In genomic region chr13:26760835-26761582, GRCh38 we compare ENCODE assay signal across 13 cellular contexts. TPM values are rescaled to one million over a fixed set of nuclear protein-coding genes. Genes with fewer than 3 reads are reported as not detected.
DNase-seq lines count a peak whose midpoint lies in the region; ATAC-seq, FAIRE-seq and TF ChIP-seq lines count a peak whose summit lies in the region.
"Had no signal": no experiment of that assay in that cellular context is flagged by ENCODE, and none has a peak within 500 bp of the region (broad histone marks: within the 10 kb centered on the region; RNA-seq: fewer than 3 reads in every experiment).

No MANE protein-coding gene starts in this region.

- 9% methylated on average over 41 of the region's 41 CpGs for WGBS in HUES64
- 21% methylated on average over 6 of the region's 41 CpGs for WGBS in HepG2 (ENCODE audit: low lambda C conversion rate)

- no TSS peak for BruUV-seq in HepG2 (replicated peaks; lab: Mats Ljungman, UMichigan)

- no peak for TF ChIP-seq CTCF in chondrocyte (IDR thresholded peaks at IDR 0.05)
- no peak for TF ChIP-seq CTCF in natural killer cell (IDR thresholded peaks at IDR 0.05)
- TF ChIP-seq CTCF in HepG2 (CRISPR knock-in tag; IDR thresholded peaks at IDR 0.05) = no peak

- H4K20me1 ChIP-seq in HepG2 (ENCODE audit: insufficient read depth, low read length) = no peaks in the 10 kb centered on the region

- in situ Hi-C loops in HepG2 (cut with HindIII; ENCODE audit: extremely low pct_ligation_motif_present, low pct_unique_long_range_greater_than_20kb) = no loop called here

- no peak for TF ChIP-seq RAD21 in HepG2 (CRISPR knock-in tag; IDR thresholded peaks at IDR 0.05)

- H3K4me1 Mint-ChIP-seq in chondrocyte (ENCODE audit: low read depth) (peaks cover 17% of the 10 kb centered on the region), natural killer cell (peaks cover 5% of the 10 kb centered on the region in 2 donors)

- no peak for FAIRE-seq in HepG2 (lab: Jason Lieb, UNC)

- H3K27me3 ChIP-seq in HUES64 (ENCODE audit: insufficient read depth, low read length) (peaks cover 83% of the 10 kb centered on the region), HepG2 (ENCODE audit: control insufficient read depth in 1 of 2, insufficient read depth in 2 of 2, low read length in 2 of 2) (peaks cover 2 to 58% of the 10 kb centered on the region in 2 experiments; a peak in 3 of 5 replicates)

- peak overlapping the region; percentile 33 for H3K4me3 Mint-ChIP-seq in chondrocyte (ENCODE audit: unreplicated experiment)
- H3K4me3 Mint-ChIP-seq in natural killer cell = peak overlapping the region; percentile 75

- ATAC-seq in natural killer cell (peak in 1 of 3 donors; percentile 32), HG03108 (IDR thresholded peaks at IDR 0.05; ENCODE audit: unreplicated experiment) (no peak), HepG2 (no peak)

- no peak for TF ChIP-seq EP300 in HepG2 (IDR thresholded peaks at IDR 0.05; ENCODE audit: low read depth in 2 of 2, low read length in 2 of 2)
- TF ChIP-seq EP300 in HepG2 (CRISPR knock-in tag; IDR thresholded peaks at IDR 0.05; ENCODE audit: borderline replicate concordance) = no peak

- no peak for TF ChIP-seq POLR2A in HepG2 (IDR thresholded peaks at IDR 0.05; ENCODE audit: insufficient read depth in 1 of 2, low read depth in 2 of 2, low read length in 2 of 2)

- no peaks in the 10 kb centered on the region for H3K36me3 ChIP-seq in HUES64 (ENCODE audit: insufficient read depth, low read length)
- no peaks in the 10 kb centered on the region for H3K36me3 ChIP-seq in HepG2 (replicated peaks in 1 of 2; ENCODE audit: control insufficient read depth in 1 of 2, insufficient read depth in 2 of 2, low read length in 2 of 2)
- H3K36me3 ChIP-seq: lower lobe of right lung had no signal

- no peaks in the 10 kb centered on the region for H3K9me3 Mint-ChIP-seq in chondrocyte (ENCODE audit: low read depth)
- no peaks in the 10 kb centered on the region for H3K9me3 Mint-ChIP-seq in natural killer cell

- H3K4me3 ChIP-seq in HUES64 (ENCODE audit: low read length) = peak overlapping the region; percentile 50
- no peak overlapping the region for H3K4me3 ChIP-seq in HepG2 (replicated peaks in 1 of 3; ENCODE audit: insufficient read depth in 1 of 3, low read depth in 2 of 3, low read length in 3 of 3)

- no peak overlapping the region for H2AFZ ChIP-seq in HepG2 (ENCODE audit: low read length)

- peaks cover 4% of the 10 kb centered on the region; the same call in 1 of the 2 replicates for H3K4me1 ChIP-seq in HUES64 (ENCODE audit: insufficient read depth, low read length)
- no peaks in the 10 kb centered on the region for H3K4me1 ChIP-seq in HepG2 (ENCODE audit: insufficient read depth, low read length)

- H3K27ac ChIP-seq in HUES64 (ENCODE audit: low read depth, low read length) = no peak overlapping the region
- no peak overlapping the region for H3K27ac ChIP-seq in HepG2 (ENCODE audit: extremely low read length, insufficient read depth, low read length)
- H3K27ac ChIP-seq: HL-60, lower lobe of right lung had no signal

- POLR2A ChIA-PET in HepG2 (lab: Yijun Ruan, JAX) = no interaction called here

- H3K36me3 Mint-ChIP-seq in chondrocyte (ENCODE audit: low read depth) (peaks cover 6% of the 10 kb centered on the region), natural killer cell (no peaks in the 10 kb centered on the region)

- H3K79me2 ChIP-seq in HepG2 (ENCODE audit: insufficient read depth, low read length) = no peaks in the 10 kb centered on the region

- H3K9ac ChIP-seq in HUES64 (ENCODE audit: low read depth, low read length) (0 out of 2 replicates have a peak overlapping the region, but pooled peaks have one; percentile 22), HepG2 (ENCODE audit: insufficient read depth, low read depth, low read length) (no peak overlapping the region)

- no peak overlapping the region for H3K27ac Mint-ChIP-seq in chondrocyte (ENCODE audit: unreplicated experiment)
- H3K27ac Mint-ChIP-seq in natural killer cell = no peak overlapping the region

- DNase-seq in COLO668 (lab: John Stamatoyannopoulos, UW; ENCODE audit: unreplicated experiment) (peak; percentile 74), chondrocyte (ENCODE audit: low spot score) (no peak), natural killer cell (no peak), NCI-H128 (lab: John Stamatoyannopoulos, UW; ENCODE audit: unreplicated experiment) (no peak), HepG2 (ENCODE audit: low spot score) (no peak), NK-92 (lab: John Stamatoyannopoulos, UW; ENCODE audit: unreplicated experiment) (no peak)
- DNase-seq: DMS79, lower lobe of right lung, NCI-H446 treated with DMSO at 0.1 percent for 48 hours had no signal

- intact Hi-C loops in natural killer cell (cut with micrococcal nuclease) (no loop called here), HepG2 (cut with micrococcal nuclease; ENCODE audit: unreplicated experiment) (no loop called here)

- H3K9me3 ChIP-seq in HUES64 (ENCODE audit: insufficient read depth, low read depth, low read length) (no peaks in the 10 kb centered on the region), HepG2 (ENCODE audit: low read length) (no peaks in the 10 kb centered on the region; the same call in 1 of the 2 replicates)
- H3K9me3 ChIP-seq: lower lobe of right lung had no signal

- CTCF ChIA-PET in HepG2 (lab: Yijun Ruan, JAX; ENCODE audit: low intra/inter-chr PET ratio, low total read pairs) = no interaction called here

- H3K4me2 ChIP-seq in HepG2 (ENCODE audit: low read depth, low read length) = no peak overlapping the region

- H3K27me3 Mint-ChIP-seq in chondrocyte (ENCODE audit: low read depth) = peaks cover 82% of the 10 kb centered on the region
- H3K27me3 Mint-ChIP-seq in natural killer cell (ENCODE audit: low read depth in 2 of 2) = peaks cover 57 to 79% of the 10 kb centered on the region in 2 donors

TF ChIP-seq in HepG2, 621 proteins besides CTCF, POLR2A, EP300 and RAD21:
- TF ChIP-seq SRSF1 (optimal IDR thresholded peaks at IDR 0.05; ENCODE audit: low read depth, low read length) (no peak), TRIM24 (CRISPR knock-in tag; IDR thresholded peaks at IDR 0.05) (no peak), XRCC5 (optimal IDR thresholded peaks at IDR 0.05; ENCODE audit: low read length) (no peak)

RNA-seq across cellular contexts. Expression of gene GPR12, which starts 0.4 kb away (rescaled TPM):
- polyA plus RNA-seq in HUES64 (2013, experiment 1 of 2) = not detected
- polyA plus RNA-seq in HUES64 (2013, experiment 2 of 2) = 0.06 TPM
- total RNA-seq in chondrocyte = not detected in 3 replicates
- not detected for total RNA-seq in natural killer cell
- not detected in 2 replicates for total RNA-seq in HepG2 (2016; rRNA removed; fragmentation: Illumina TruSeq; extraction: Trizol)
- total RNA-seq in HepG2 (2016; cell fraction: cytosol; rRNA removed; fragmentation: Illumina TruSeq; extraction: Trizol; ENCODE audit: low read depth) = 0.09 TPM in 1 of 2 replicates, not detected in the other
- total RNA-seq in HepG2 (2016; cell fraction: insoluble cytoplasmic fraction; rRNA removed; fragmentation: Illumina TruSeq; extraction: Trizol) = not detected in 2 replicates
- not detected in 2 replicates for total RNA-seq in HepG2 (2016; cell fraction: membrane; rRNA removed; fragmentation: Illumina TruSeq; extraction: Trizol)
- not detected in 2 replicates for total RNA-seq in HepG2 (2016; cell fraction: nucleus; rRNA removed; fragmentation: Illumina TruSeq; extraction: Trizol)
- polyA plus RNA-seq in HepG2 (2011; rRNA removed) = not detected in 2 replicates
- not detected in 2 replicates for polyA plus RNA-seq in HepG2 (2011; cell fraction: cytosol; rRNA removed)
- polyA plus RNA-seq in HepG2 (2011; cell fraction: nucleus; rRNA removed) = not detected in 2 replicates
- not detected in 2 replicates for polyA plus RNA-seq in HepG2 (2012)
- not detected in 2 replicates for polyA plus RNA-seq in HepG2 (2016; cell fraction: cytosol; fragmentation: Illumina TruSeq; extraction: Trizol; ENCODE audit: low read depth)
- polyA plus RNA-seq in HepG2 (2016; cell fraction: insoluble cytoplasmic fraction; fragmentation: Illumina TruSeq; extraction: Trizol; ENCODE audit: low read depth) = not detected in 2 replicates
- polyA plus RNA-seq in HepG2 (2016; cell fraction: membrane; fragmentation: Illumina TruSeq; extraction: Trizol; ENCODE audit: low read depth) = not detected in 2 replicates
- polyA plus RNA-seq in HepG2 (2016; cell fraction: nucleus; fragmentation: Illumina TruSeq; extraction: Trizol; ENCODE audit: insufficient read depth, low read depth) = not detected in 2 replicates
- not detected in 2 replicates for polyA minus RNA-seq in HepG2 (2011; rRNA and poly(A)+ RNA removed; ENCODE audit: low replicate concordance)
- not detected in 2 replicates for polyA minus RNA-seq in HepG2 (2011; cell fraction: cytosol; rRNA and poly(A)+ RNA removed)
- not detected in 2 replicates for polyA minus RNA-seq in HepG2 (2011; cell fraction: nucleus; rRNA and poly(A)+ RNA removed)
- total RNA-seq: lower lobe of right lung; T-helper 1 cell treated with Interleukin-12 subunit alpha and Interleukin-12 subunit beta and Interleukin-4 antibody, amounts not matched to agents 30 ng/mL and 1 ng/mL, for 36 hours had no signal
